ENCODE assay signal across 8 cellular contexts in genomic region chr18:63974991-63975390, GRCh38. TPM values are rescaled to one million over a fixed set of nuclear protein-coding genes. Genes with fewer than 3 reads are reported as not detected.
A peak's percentile ranks its signal among the peaks of the same experiment; 100 is the strongest.
DNase-seq lines count a peak whose midpoint lies in the region; ATAC-seq lines count a peak whose summit lies in the region.
"Had no signal": no experiment of that assay in that cellular context is flagged by ENCODE, and none has a peak within 500 bp of the region (broad histone marks: within the 10 kb centered on the region; RNA-seq: fewer than 3 reads in every experiment).

No MANE protein-coding gene starts in this region.

- no peak for ATAC-seq in HG02623 (IDR thresholded peaks at IDR 0.05; ENCODE audit: unreplicated experiment)

- DNase-seq in ELF-1 (ENCODE audit: low read depth, low spot score): peak; percentile 4
- DNase-seq in HT-29 (ENCODE audit: low spot score): peak; percentile 39
- DNase-seq in activated CD4-positive, alpha-beta T cell treated with anti-CD3 and anti-CD28 coated beads, Interleukin-2, amount 50 U/mL, for 4 hours: peak; percentile 6 to 12
- DNase-seq in myocyte (ENCODE audit: low read depth): peak; percentile 21
- DNase-seq in SK-N-DZ (ENCODE audit: low spot score): no peak
- DNase-seq in NCI-H1694 (lab: John Stamatoyannopoulos, UW): no peak
- DNase-seq: NCI-H1694 treated with DMSO at 0.1 percent for 48 hours had no signal

RNA-seq across cellular contexts. Expression of gene SERPINB8, which starts 5.1 kb away (rescaled TPM):
- total RNA-seq in HT-29 (2014; rRNA removed; shearing (Covaris generic)): 3.4 and 4.8 TPM in 2 replicates
- 4.8 and 5.7 TPM in 2 replicates for total RNA-seq in myocyte
- 7.7 TPM for polyA plus RNA-seq in myocyte (2012)
- 0.02 TPM in 1 of 2 replicates, not detected in the other for polyA plus RNA-seq in SK-N-DZ (2014; cell fraction: cytosol; rRNA removed)
- not detected in 2 replicates for polyA plus RNA-seq in SK-N-DZ (2014; cell fraction: nucleus; rRNA removed)

RNA-seq across cellular contexts. Expression of gene HMSD, which starts 25.9 kb away (rescaled TPM):
- total RNA-seq in HT-29 (2014; rRNA removed; shearing (Covaris generic)): not detected in 2 replicates
- total RNA-seq in myocyte: not detected in 2 replicates
- polyA plus RNA-seq in myocyte (2012): not detected
- not detected in 2 replicates for polyA plus RNA-seq in SK-N-DZ (2014; cell fraction: cytosol; rRNA removed)
- not detected in 2 replicates for polyA plus RNA-seq in SK-N-DZ (2014; cell fraction: nucleus; rRNA removed)

Comparison
In these comparisons a context has a peak if more than half of its experiments do, and no peak if none do; other contexts are left out.
1. DNase-seq: peak in ELF-1 (single experiment), HT-29 (single experiment), activated CD4-positive, alpha-beta T cell treated with anti-CD3 and anti-CD28 coated beads, Interleukin-2, amount 50 U/mL, for 4 hours (2 of 2) and myocyte (single experiment); none in SK-N-DZ (single experiment) and NCI-H1694 (single experiment).